8 cellular contexts compared by ENCODE assay signal in genomic region chr16:67562526-67562917, GRCh38. TPM values are rescaled to one million over a fixed set of nuclear protein-coding genes. Genes with fewer than 3 reads are reported as not detected.
DNase-seq lines count a peak whose midpoint lies in the region; ATAC-seq and TF ChIP-seq lines count a peak whose summit lies in the region.

Gene CTCF (plus strand): TSS chr16:67562526. CDS start chr16:67610833, 48,307 bp downstream.

- H3K27me3 ChIP-seq in RWPE2 (ENCODE audit: insufficient read depth, poor library complexity, severe bottlenecking) (no peaks in the 10 kb centered on the region), upper lobe of left lung (no peaks in the 10 kb centered on the region)

- DNase-seq in EH (ENCODE audit: low read depth) (peak; percentile 87), HuH-7 (ENCODE audit: low spot score) (peak; percentile 82), RWPE2 (ENCODE audit: low spot score) (no peak), cardiac septum (ENCODE audit: low spot score) (no peak), pons (ENCODE audit: low spot score) (peak; percentile 72), upper lobe of left lung (peak; percentile 90 to 96)
- DNase-seq in activated naive CD8-positive, alpha-beta T cell treated with anti-CD3 and anti-CD28 coated beads, Interleukin-2, amount 10 ng/mL, durations not matched to agents 7 days and 5 days: no peak

- H3K4me1 Mint-ChIP-seq in activated naive CD8-positive, alpha-beta T cell treated with anti-CD3 and anti-CD28 coated beads, Interleukin-2, amount 10 ng/mL, durations not matched to agents 7 days and 5 days: peaks cover 33% of the 10 kb centered on the region

- peak within 1 kb of the TSS; percentile 94 for H3K27ac Mint-ChIP-seq in activated naive CD8-positive, alpha-beta T cell treated with anti-CD3 and anti-CD28 coated beads, Interleukin-2, amount 10 ng/mL, durations not matched to agents 7 days and 5 days

- no peak for TF ChIP-seq EP300 in upper lobe of left lung (IDR thresholded peaks at IDR 0.05)

- H3K4me1 ChIP-seq in RWPE2 (ENCODE audit: insufficient read depth, poor library complexity, severe bottlenecking) (peaks cover 5% of the 10 kb centered on the region), upper lobe of left lung (peaks cover 23 to 43% (median 29%) of the 10 kb centered on the region in 4 donors)

- peaks cover 7% of the 10 kb centered on the region for H3K36me3 Mint-ChIP-seq in activated naive CD8-positive, alpha-beta T cell treated with anti-CD3 and anti-CD28 coated beads, Interleukin-2, amount 10 ng/mL, durations not matched to agents 7 days and 5 days

- ATAC-seq in GM21515 (IDR thresholded peaks at IDR 0.05; ENCODE audit: unreplicated experiment) (peak; percentile 44), RWPE2 (ENCODE audit: low read depth) (peak; percentile 27), upper lobe of left lung (ENCODE audit: low FRiP score in 2 of 2) (peak; percentile 79 to 82)
- ATAC-seq in activated naive CD8-positive, alpha-beta T cell treated with anti-CD3 and anti-CD28 coated beads, Interleukin-2, amount 10 ng/mL, durations not matched to agents 7 days and 5 days (ENCODE audit: low read depth): peak; percentile 51

- no peak for TF ChIP-seq POLR2A in upper lobe of left lung (IDR thresholded peaks at IDR 0.05)

- H3K36me3 ChIP-seq in RWPE2 (ENCODE audit: low read depth) (no peaks in the 10 kb centered on the region), upper lobe of left lung (no peaks in the 10 kb centered on the region)

- TF ChIP-seq CTCF in RWPE2 (IDR thresholded peaks at IDR 0.05; ENCODE audit: poor library complexity, severe bottlenecking) (peak; percentile 91), upper lobe of left lung (IDR thresholded peaks at IDR 0.05) (peak; percentile 87 to 98 (median 92))

- WGBS in upper lobe of left lung, 2 donors: 0% methylated on average over 32 to 33 of the region's 62 CpGs

- H3K27ac ChIP-seq in RWPE2 (ENCODE audit: poor library complexity, severe bottlenecking) (peak within 1 kb of the TSS; percentile 93), upper lobe of left lung (peak within 1 kb of the TSS; percentile 98 to 100 (median 98))

- H3K9me3 Mint-ChIP-seq in activated naive CD8-positive, alpha-beta T cell treated with anti-CD3 and anti-CD28 coated beads, Interleukin-2, amount 10 ng/mL, durations not matched to agents 7 days and 5 days: no peaks in the 10 kb centered on the region

- H3K27me3 Mint-ChIP-seq in activated naive CD8-positive, alpha-beta T cell treated with anti-CD3 and anti-CD28 coated beads, Interleukin-2, amount 10 ng/mL, durations not matched to agents 7 days and 5 days: no peaks in the 10 kb centered on the region

- POLR2A ChIA-PET in activated naive CD8-positive, alpha-beta T cell treated with anti-CD3 and anti-CD28 coated beads, Interleukin-2, amount 10 ng/mL, durations not matched to agents 7 days and 5 days (lab: Charles Lee): interaction anchor here (0.5 to 5.1 kb wide), 27 partner anchors 9 to 446 kb away, joined by 3 to 155 read pairs (median 4); partner anchors contain the start of genes ACD, C16orf86, CARMIL2 and ENKD1

- peak within 1 kb of the TSS; percentile 89 for H3K4me3 Mint-ChIP-seq in activated naive CD8-positive, alpha-beta T cell treated with anti-CD3 and anti-CD28 coated beads, Interleukin-2, amount 10 ng/mL, durations not matched to agents 7 days and 5 days

- H3K4me3 ChIP-seq in RWPE2 (ENCODE audit: severe bottlenecking) (peak within 1 kb of the TSS; percentile 98), upper lobe of left lung (peak within 1 kb of the TSS; percentile 72 to 95 (median 88))

- intact Hi-C loops in cardiac septum (cut with DNase I): loop anchor here (1.0 to 5.0 kb wide), 4 partner anchors 32 to 105 kb away; partner anchors contain the start of genes AGRP and ATP6V0D1

- H3K9me3 ChIP-seq in RWPE2 (ENCODE audit: severe bottlenecking) (no peaks in the 10 kb centered on the region), upper lobe of left lung (no peaks in the 10 kb centered on the region)

RNA-seq across cellular contexts. Expression of gene CTCF, which starts in this region (rescaled TPM):
- total RNA-seq in activated naive CD8-positive, alpha-beta T cell treated with anti-CD3 and anti-CD28 coated beads, Interleukin-2, amount 10 ng/mL, durations not matched to agents 7 days and 5 days: 10 to 100 TPM; 69.9 to 72.3 TPM
- 25.6 TPM for total RNA-seq in cardiac septum
- 10 to 100 TPM; 29.7 to 42.6 (median 34.2) TPM for total RNA-seq in upper lobe of left lung

Comparison
In these comparisons a context has a peak if more than half of its experiments do, and no peak if none do; other contexts are left out.
1. DNase-seq: peak in EH (single experiment), HuH-7 (single experiment), pons (single experiment) and upper lobe of left lung (2 of 2); none in RWPE2 (single experiment), activated naive CD8-positive, alpha-beta T cell treated with anti-CD3 and anti-CD28 coated beads, Interleukin-2, amount 10 ng/mL, durations not matched to agents 7 days and 5 days (single experiment) and cardiac septum (single experiment).
2. ATAC-seq: peak in every context shown above with its lines; median percentile 80 in upper lobe of left lung; 51 in activated naive CD8-positive, alpha-beta T cell treated with anti-CD3 and anti-CD28 coated beads, Interleukin-2, amount 10 ng/mL, durations not matched to agents 7 days and 5 days; 44 in GM21515; 27 in RWPE2.